In genomic region chr1:182147136-182147815, GRCh38 we compare ENCODE assay signal across 10 cellular contexts.
DNase-seq lines count a peak whose midpoint lies in the region; ATAC-seq and TF ChIP-seq lines count a peak whose summit lies in the region.
"Had no signal": no experiment of that assay in that cellular context is flagged by ENCODE, and none has a peak within 500 bp of the region (broad histone marks: within the 10 kb centered on the region; RNA-seq: fewer than 3 reads in every experiment).

No MANE protein-coding gene starts in this region.

- no peaks in the 10 kb centered on the region for H3K36me3 ChIP-seq in SJCRH30
- H3K36me3 ChIP-seq in HAP-1 (replicated peaks), result no peaks in the 10 kb centered on the region

- TF ChIP-seq CTCF in Calu3 (IDR thresholded peaks at IDR 0.05; ENCODE audit: unreplicated experiment), result no peak

- H3K9me3 ChIP-seq in SJCRH30 (replicated peaks) (no peaks in the 10 kb centered on the region), HAP-1 (no peaks in the 10 kb centered on the region)

- H3K4me1 ChIP-seq in SJCRH30 (peaks cover 7% of the 10 kb centered on the region; the same call in 1 of the 2 replicates), HAP-1 (no peaks in the 10 kb centered on the region)

- no TSS peak for BruUV-seq in Calu3 (replicated peaks; lab: Mats Ljungman, UMichigan)

- CTCF ChIA-PET in Calu3 (lab: Charles Lee), result interaction anchor here (0.7 kb wide), 1 partner anchor 80 kb away, joined by 6 read pairs; no protein-coding TSS in a partner anchor

- DNase-seq in NCI-H69 (lab: John Stamatoyannopoulos, UW) (peak; percentile 58), pons (ENCODE audit: low spot score) (peak; percentile 58), T-helper 9 cell (no peak), SJCRH30 (no peak), HAP-1 (ENCODE audit: low spot score in 2 of 2) (no peak), Calu3 (no peak)
- DNase-seq: NCI-H510A, right cardiac atrium had no signal

- in situ Hi-C loops in HAP-1 (cut with MboI; ENCODE audit: low sequenced_read_pairs), result no loop called here

- H3K36me3 Mint-ChIP-seq in Calu3 (ENCODE audit: insufficient read depth, unreplicated experiment), result no peaks in the 10 kb centered on the region

- no peaks in the 10 kb centered on the region for H3K9me3 Mint-ChIP-seq in Calu3 (ENCODE audit: low read depth, unreplicated experiment)

- intact Hi-C loops in Calu3 (cut with micrococcal nuclease; ENCODE audit: unreplicated experiment), result no loop called here

- peaks cover 37% of the 10 kb centered on the region for H3K4me1 Mint-ChIP-seq in Calu3 (ENCODE audit: low read depth, unreplicated experiment)

- H3K27ac Mint-ChIP-seq in Calu3 (ENCODE audit: unreplicated experiment), result no peak overlapping the region

- H3K27me3 ChIP-seq in SJCRH30 (no peaks in the 10 kb centered on the region), HAP-1 (ENCODE audit: low read depth) (no peaks in the 10 kb centered on the region)

- ATAC-seq in GM18909 (IDR thresholded peaks at IDR 0.05; ENCODE audit: poor library complexity, unreplicated experiment), result peak; percentile 87
- peak; percentile 90 for ATAC-seq in HG02763 (IDR thresholded peaks at IDR 0.05; ENCODE audit: unreplicated experiment)
- ATAC-seq: right cardiac atrium had no signal

- no peaks in the 10 kb centered on the region for H3K27me3 Mint-ChIP-seq in Calu3 (ENCODE audit: unreplicated experiment)

- no peak overlapping the region for H3K27ac ChIP-seq in SJCRH30

- H3K4me3 Mint-ChIP-seq in Calu3 (ENCODE audit: low read depth, unreplicated experiment), result no peak overlapping the region

- H3K4me3 ChIP-seq in SJCRH30, result no peak overlapping the region
- H3K4me3 ChIP-seq in HAP-1, result no peak overlapping the region

Comparison
In these comparisons a context has a peak if more than half of its experiments do, and no peak if none do; other contexts are left out.
1. DNase-seq: peak in NCI-H69 (single experiment) and pons (single experiment); none in T-helper 9 cell (single experiment), SJCRH30 (0 of 2), HAP-1 (0 of 2) and Calu3 (single experiment).